Comparison of ENCODE assay signal across 16 cellular contexts in the genomic region with DNA sequence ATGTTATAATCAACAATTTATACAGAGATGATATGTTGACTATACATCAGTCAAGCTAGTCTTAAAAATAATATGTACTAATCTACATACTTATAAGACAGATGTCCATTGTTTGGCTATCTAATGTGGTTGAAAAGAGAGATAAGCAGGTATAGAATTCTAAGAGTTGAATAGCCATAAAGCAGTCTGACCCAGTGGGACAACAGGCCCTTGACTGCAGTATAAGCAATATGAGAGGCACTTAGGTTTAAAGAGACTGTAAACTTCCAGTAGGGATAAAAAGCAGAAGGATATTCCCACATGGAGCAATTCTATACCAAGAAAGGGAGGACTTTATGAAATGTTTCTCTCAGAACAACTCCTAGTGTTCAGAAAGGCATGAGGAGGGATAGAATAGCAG.
DNase-seq lines count a peak whose midpoint lies in the region; ATAC-seq, FAIRE-seq and TF ChIP-seq lines count a peak whose summit lies in the region.
"Had no signal": no experiment of that assay in that cellular context is flagged by ENCODE, and none has a peak within 500 bp of the region (broad histone marks: within the 10 kb centered on the region; RNA-seq: fewer than 3 reads in every experiment).

No MANE protein-coding gene starts in this region.

- TF ChIP-seq POLR2A in breast epithelium (IDR thresholded peaks at IDR 0.05) (no peak), K562 (conservative IDR thresholded peaks at IDR 0.05) (no peak)

- H3K4me1 Mint-ChIP-seq in MCF 10A (ENCODE audit: insufficient read depth, unreplicated experiment) (peaks cover 7% of the 10 kb centered on the region), osteocyte (ENCODE audit: unreplicated experiment) (no peaks in the 10 kb centered on the region)
- H3K4me1 Mint-ChIP-seq in stimulated activated naive CD8-positive, alpha-beta T cell treated with anti-CD3 and anti-CD28 coated beads, Interleukin-15, amount 100 ng/mL, for 72 hours = peaks cover 8% of the 10 kb centered on the region
- H3K4me1 Mint-ChIP-seq: CD4-positive, CD25-positive, alpha-beta regulatory T cell had no signal

- no peak overlapping the region for H3K9ac ChIP-seq in K562 (ENCODE audit: insufficient read depth in 1 of 2, low read depth in 2 of 2, low read length in 2 of 2)
- H3K9ac ChIP-seq: BLaER1 treated with 17β-estradiol and CSF1 and Interleukin-3, amounts not matched to agents 10 nM and 100 nM had no signal

- ATAC-seq in K562 = peak; percentile 56
- no peak for ATAC-seq in stimulated activated naive CD8-positive, alpha-beta T cell treated with anti-CD3 and anti-CD28 coated beads, Interleukin-15, amount 100 ng/mL, for 72 hours

- no peaks in the 10 kb centered on the region for H4K20me1 ChIP-seq in K562 (replicated peaks; ENCODE audit: control insufficient read depth, insufficient read depth, low read length)
- H4K20me1 ChIP-seq: BLaER1 treated with 17β-estradiol and CSF1 and Interleukin-3, amounts not matched to agents 10 nM and 100 nM had no signal

- H3K36me3 ChIP-seq in breast epithelium (no peaks in the 10 kb centered on the region), K562 (ENCODE audit: control insufficient read depth, insufficient read depth, low read length) (peaks cover 21% of the 10 kb centered on the region; the same call in 2 of the 3 replicates)
- H3K36me3 ChIP-seq: BLaER1 treated with 17β-estradiol and CSF1 and Interleukin-3, amounts not matched to agents 10 nM and 100 nM had no signal

- H3K27ac Mint-ChIP-seq in MCF 10A (ENCODE audit: low read depth, unreplicated experiment) (no peak overlapping the region), osteocyte (ENCODE audit: unreplicated experiment) (no peak overlapping the region)
- no peak overlapping the region for H3K27ac Mint-ChIP-seq in stimulated activated naive CD8-positive, alpha-beta T cell treated with anti-CD3 and anti-CD28 coated beads, Interleukin-15, amount 100 ng/mL, for 72 hours
- H3K27ac Mint-ChIP-seq: CD4-positive, CD25-positive, alpha-beta regulatory T cell; HFFc6 had no signal

- POLR2A ChIA-PET in MCF 10A (lab: Yijun Ruan, JAX) = no interaction called here
- POLR2A ChIA-PET in K562 (lab: Yijun Ruan, JAX) = no interaction called here

- H3K79me2 ChIP-seq in K562 (ENCODE audit: control insufficient read depth, insufficient read depth, low read length) = no peaks in the 10 kb centered on the region

- TF ChIP-seq EP300 in K562 (IDR thresholded peaks at IDR 0.05; ENCODE audit: low read length) = no peak

- H3K27me3 ChIP-seq in breast epithelium (no peaks in the 10 kb centered on the region), K562 (ENCODE audit: control insufficient read depth in 2 of 2, insufficient read depth in 2 of 2, low read length in 2 of 2) (no peaks in the 10 kb centered on the region)
- H3K27me3 ChIP-seq: BLaER1 treated with 17β-estradiol and CSF1 and Interleukin-3, amounts not matched to agents 10 nM and 100 nM had no signal

- H3K9me3 Mint-ChIP-seq in MCF 10A (ENCODE audit: unreplicated experiment) (no peaks in the 10 kb centered on the region), osteocyte (ENCODE audit: unreplicated experiment) (no peaks in the 10 kb centered on the region)
- H3K9me3 Mint-ChIP-seq in stimulated activated naive CD8-positive, alpha-beta T cell treated with anti-CD3 and anti-CD28 coated beads, Interleukin-15, amount 100 ng/mL, for 72 hours = no peaks in the 10 kb centered on the region
- H3K9me3 Mint-ChIP-seq: CD4-positive, CD25-positive, alpha-beta regulatory T cell; H9; HFFc6 had no signal

- no peak overlapping the region for H3K4me2 ChIP-seq in K562 (ENCODE audit: insufficient read depth, low read length)
- H3K4me2 ChIP-seq: BLaER1 treated with 17β-estradiol and CSF1 and Interleukin-3, amounts not matched to agents 10 nM and 100 nM had no signal

- CTCF ChIA-PET in MCF 10A (lab: Yijun Ruan, JAX) = interaction anchor here (0.6 kb wide), 1 partner anchor 1746 kb away, joined by 4 read pairs; no protein-coding TSS in a partner anchor
- CTCF ChIA-PET in K562 (lab: Yijun Ruan, JAX; ENCODE audit: low intra/inter-chr PET ratio) = no interaction called here

- no peak for TF ChIP-seq CTCF in breast epithelium (IDR thresholded peaks at IDR 0.05)
- no peak for TF ChIP-seq CTCF in MCF 10A (IDR thresholded peaks at IDR 0.05; ENCODE audit: unreplicated experiment)
- no peak for TF ChIP-seq CTCF in K562 (IDR thresholded peaks at IDR 0.05 in 2 of 3, conservative IDR thresholded peaks at IDR 0.05 in 1 of 3; ENCODE audit: insufficient read depth in 2 of 3, low read depth in 1 of 3, low read length in 3 of 3)
- TF ChIP-seq CTCF in osteocyte (IDR thresholded peaks at IDR 0.05) = no peak

- no peak overlapping the region for H2AFZ ChIP-seq in K562 (ENCODE audit: low read depth, low read length)

- H3K4me1 ChIP-seq in breast epithelium (no peaks in the 10 kb centered on the region), K562 (replicated peaks in 1 of 2; ENCODE audit: control insufficient read depth in 2 of 2, insufficient read depth in 2 of 2, low read length in 2 of 2) (no peaks in the 10 kb centered on the region)
- H3K4me1 ChIP-seq: BLaER1 treated with 17β-estradiol and CSF1 and Interleukin-3, amounts not matched to agents 10 nM and 100 nM had no signal

- no peaks in the 10 kb centered on the region for H3K9me1 ChIP-seq in K562 (ENCODE audit: control insufficient read depth, insufficient read depth, low read length)

- intact Hi-C loops in breast epithelium (cut with DNase I; ENCODE audit: low total_unique reads) (no loop called here), MCF 10A (cut with micrococcal nuclease) (no loop called here), K562 (cut with micrococcal nuclease) (no loop called here)

- DNase-seq in breast epithelium (ENCODE audit: low spot score in 2 of 2) (no peak), MCF 10A (ENCODE audit: unreplicated experiment) (no peak), NCI-H2029 (lab: John Stamatoyannopoulos, UW) (peak; percentile 29), K562 (ENCODE audit: extremely low read depth in 1 of 4, low spot score in 3 of 4) (no peak), MV-4-11 (lab: John Stamatoyannopoulos, UW) (no peak), osteocyte (ENCODE audit: extremely low spot score, unreplicated experiment) (no peak)
- no peak for DNase-seq in stimulated activated naive CD8-positive, alpha-beta T cell treated with anti-CD3 and anti-CD28 coated beads, Interleukin-15, amount 100 ng/mL, for 72 hours
- DNase-seq: ACHN; CD4-positive, CD25-positive, alpha-beta regulatory T cell; DND-41; GDM1; GOT3; H9; HFFc6 had no signal

- H3K36me3 Mint-ChIP-seq in MCF 10A (ENCODE audit: insufficient read depth, unreplicated experiment) = peaks cover 7% of the 10 kb centered on the region
- H3K36me3 Mint-ChIP-seq in osteocyte (ENCODE audit: unreplicated experiment) = peaks cover 17% of the 10 kb centered on the region
- H3K36me3 Mint-ChIP-seq: CD4-positive, CD25-positive, alpha-beta regulatory T cell had no signal

- H3K27me3 Mint-ChIP-seq in MCF 10A (ENCODE audit: insufficient read depth, unreplicated experiment) (no peaks in the 10 kb centered on the region), osteocyte (ENCODE audit: unreplicated experiment) (no peaks in the 10 kb centered on the region)
- no peaks in the 10 kb centered on the region for H3K27me3 Mint-ChIP-seq in stimulated activated naive CD8-positive, alpha-beta T cell treated with anti-CD3 and anti-CD28 coated beads, Interleukin-15, amount 100 ng/mL, for 72 hours

- H3K4me3 ChIP-seq in breast epithelium (no peak overlapping the region), K562 (no peak overlapping the region)
- H3K4me3 ChIP-seq: BLaER1 treated with 17β-estradiol and CSF1 and Interleukin-3, amounts not matched to agents 10 nM and 100 nM had no signal

- BruUV-seq in MCF 10A (replicated peaks; lab: Mats Ljungman, UMichigan) (no TSS peak), K562 (replicated peaks; lab: Mats Ljungman, UMichigan) (no TSS peak)

- no peak for TF ChIP-seq RAD21 in K562 (CRISPR knock-in tag; conservative IDR thresholded peaks at IDR 0.05 in 1 of 2, IDR thresholded peaks at IDR 0.05 in 1 of 2)

- in situ Hi-C loops in K562 (cut with MboI) = loop anchor here (25.0 kb wide), 1 partner anchor 492 kb away; no protein-coding TSS in a partner anchor

- H3K27ac ChIP-seq in breast epithelium (peak overlapping the region; percentile 36 to 53), K562 (ENCODE audit: extremely low read depth, low read depth, low read length) (no peak overlapping the region)
- H3K27ac ChIP-seq: BLaER1 treated with 17β-estradiol and CSF1 and Interleukin-3, amounts not matched to agents 10 nM and 100 nM had no signal

- no peaks in the 10 kb centered on the region for H3K9me3 ChIP-seq in breast epithelium
- H3K9me3 ChIP-seq in K562 (replicated peaks; ENCODE audit: control insufficient read depth, insufficient read depth, low read depth, low read length) = no peaks in the 10 kb centered on the region
- H3K9me3 ChIP-seq: BLaER1 treated with 17β-estradiol and CSF1 and Interleukin-3, amounts not matched to agents 10 nM and 100 nM had no signal

- H3K4me3 Mint-ChIP-seq in MCF 10A (ENCODE audit: unreplicated experiment) = no peak overlapping the region
- H3K4me3 Mint-ChIP-seq in stimulated activated naive CD8-positive, alpha-beta T cell treated with anti-CD3 and anti-CD28 coated beads, Interleukin-15, amount 100 ng/mL, for 72 hours = no peak overlapping the region
- no peak overlapping the region for H3K4me3 Mint-ChIP-seq in osteocyte (ENCODE audit: unreplicated experiment)
- H3K4me3 Mint-ChIP-seq: CD4-positive, CD25-positive, alpha-beta regulatory T cell; H9; HFFc6 had no signal

- no peak for FAIRE-seq in K562 (lab: Jason Lieb, UNC)
- FAIRE-seq: GM12892 had no signal

TF ChIP-seq in K562, 482 proteins besides CTCF, POLR2A, EP300 and RAD21 (continues in another document):
- no peak for TF ChIP-seq ASH1L (IDR thresholded peaks at IDR 0.05; ENCODE audit: borderline replicate concordance, low read depth, partially characterized antibody)
- TF ChIP-seq, protein P1, sequence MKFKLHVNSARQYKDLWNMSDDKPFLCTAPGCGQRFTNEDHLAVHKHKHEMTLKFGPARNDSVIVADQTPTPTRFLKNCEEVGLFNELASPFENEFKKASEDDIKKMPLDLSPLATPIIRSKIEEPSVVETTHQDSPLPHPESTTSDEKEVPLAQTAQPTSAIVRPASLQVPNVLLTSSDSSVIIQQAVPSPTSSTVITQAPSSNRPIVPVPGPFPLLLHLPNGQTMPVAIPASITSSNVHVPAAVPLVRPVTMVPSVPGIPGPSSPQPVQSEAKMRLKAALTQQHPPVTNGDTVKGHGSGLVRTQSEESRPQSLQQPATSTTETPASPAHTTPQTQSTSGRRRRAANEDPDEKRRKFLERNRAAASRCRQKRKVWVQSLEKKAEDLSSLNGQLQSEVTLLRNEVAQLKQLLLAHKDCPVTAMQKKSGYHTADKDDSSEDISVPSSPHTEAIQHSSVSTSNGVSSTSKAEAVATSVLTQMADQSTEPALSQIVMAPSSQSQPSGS (CRISPR knock-in tag; IDR thresholded peaks at IDR 0.05) = no peak
- TF ChIP-seq HCFC1 (IDR thresholded peaks at IDR 0.05; ENCODE audit: low read depth, low read length) = no peak
- no peak for TF ChIP-seq SRSF1 (IDR thresholded peaks at IDR 0.05; ENCODE audit: low read depth, low read length)
- no peak for TF ChIP-seq ARHGAP35 (IDR thresholded peaks at IDR 0.05; ENCODE audit: partially characterized antibody)
- no peak for TF ChIP-seq ZNF507 (tag; conservative IDR thresholded peaks at IDR 0.05)
